9 cellular contexts compared by ENCODE assay signal in the genomic region with DNA sequence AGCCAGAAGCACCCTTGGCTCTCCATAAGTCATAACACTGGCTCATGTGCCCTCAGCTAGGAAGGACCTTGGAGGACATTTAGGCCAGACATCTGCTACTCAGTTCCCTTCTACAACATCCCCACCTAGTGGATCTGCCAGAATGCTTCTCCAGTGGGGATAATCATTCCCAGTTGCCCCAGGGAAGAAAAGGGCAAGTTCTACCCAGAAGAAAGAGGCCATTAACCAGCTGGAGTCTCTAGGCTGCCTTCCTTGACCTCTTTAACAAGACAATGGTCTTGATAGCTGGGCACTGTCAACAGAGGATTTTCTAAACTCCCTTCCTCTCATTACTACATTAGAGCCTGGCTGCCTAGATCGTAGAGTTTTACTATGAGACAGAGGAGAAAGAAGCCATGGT. TPM values are rescaled to one million over a fixed set of nuclear protein-coding genes. Genes with fewer than 3 reads are reported as not detected.
A peak's percentile ranks its signal among the peaks of the same experiment; 100 is the strongest.
DNase-seq lines count a peak whose midpoint lies in the region; ATAC-seq and TF ChIP-seq lines count a peak whose summit lies in the region.
"Had no signal": no experiment of that assay in that cellular context is flagged by ENCODE, and none has a peak within 500 bp of the region (broad histone marks: within the 10 kb centered on the region; RNA-seq: fewer than 3 reads in every experiment).

No MANE protein-coding gene starts in this region.

- peak; percentile 30 for TF ChIP-seq CTCF in BE2C (IDR thresholded peaks at IDR 0.05; ENCODE audit: low read depth, low read length)
- peak in 4 of 6 experiments; percentile 5 to 24 (median 20) for TF ChIP-seq CTCF in adrenal gland (IDR thresholded peaks at IDR 0.05)
- no peak for TF ChIP-seq CTCF in CD4-positive, alpha-beta T cell (IDR thresholded peaks at IDR 0.05)

- no peaks in the 10 kb centered on the region for H3K4me1 ChIP-seq in BE2C
- peaks cover 11% of the 10 kb centered on the region for H3K4me1 ChIP-seq in HUES48 (ENCODE audit: control insufficient read depth, insufficient read depth, low read length)
- no peaks in the 10 kb centered on the region for H3K4me1 ChIP-seq in adrenal gland (replicated peaks in 1 of 2)

- H3K4me3 Mint-ChIP-seq in CD4-positive, alpha-beta T cell = no peak overlapping the region
- H3K4me3 Mint-ChIP-seq: activated B cell treated with CpG ODN at 0.5 μM for 24 hours had no signal

- H3K27ac ChIP-seq in HUES48 (ENCODE audit: low read depth, low read length) = no peak overlapping the region
- no peak overlapping the region for H3K27ac ChIP-seq in adrenal gland
- no peak overlapping the region for H3K27ac ChIP-seq in CD4-positive, alpha-beta T cell (ENCODE audit: low read depth, low read length)

- H3K9me3 ChIP-seq in BE2C (no peaks in the 10 kb centered on the region), HUES48 (ENCODE audit: control insufficient read depth, insufficient read depth, low read length) (no peaks in the 10 kb centered on the region; the same call in 1 of the 2 replicates), adrenal gland (replicated peaks in 1 of 3) (no peaks in the 10 kb centered on the region)
- no peaks in the 10 kb centered on the region for H3K9me3 ChIP-seq in CD4-positive, alpha-beta T cell (ENCODE audit: control insufficient read depth, low read length)

- no peak overlapping the region for H3K27ac Mint-ChIP-seq in CD4-positive, alpha-beta T cell
- H3K27ac Mint-ChIP-seq: activated B cell treated with CpG ODN at 0.5 μM for 24 hours had no signal

- intact Hi-C loops in adrenal gland (cut with DNase I) = loop anchor here in 1 of 2 donors (5.0 kb wide), 1 partner anchor 501 kb away; no protein-coding TSS in a partner anchor
- intact Hi-C loops in CD4-positive, alpha-beta T cell (cut with DNase I, micrococcal nuclease) = loop anchor here in 1 of 2 experiments (10.0 kb wide), 1 partner anchor 156 kb away; no protein-coding TSS in a partner anchor

- H3K4me3 ChIP-seq in BE2C (ENCODE audit: low read depth, low read length) (no peak overlapping the region), HUES48 (ENCODE audit: low read depth, low read length) (0 out of 2 replicates have a peak overlapping the region, but pooled peaks have one; percentile 21), adrenal gland (no peak overlapping the region)

- no peaks in the 10 kb centered on the region for H3K36me3 ChIP-seq in BE2C
- no peaks in the 10 kb centered on the region for H3K36me3 ChIP-seq in HUES48 (ENCODE audit: control insufficient read depth, insufficient read depth, low read length)
- H3K36me3 ChIP-seq in adrenal gland (replicated peaks in 1 of 2) = no peaks in the 10 kb centered on the region

- CTCF ChIA-PET in CD4-positive, alpha-beta T cell (lab: Charles Lee) = no interaction called here

- H3K27me3 ChIP-seq in BE2C = no peaks in the 10 kb centered on the region
- no peaks in the 10 kb centered on the region; the same call in 1 of the 2 replicates for H3K27me3 ChIP-seq in HUES48 (ENCODE audit: control insufficient read depth, insufficient read depth, low read length)
- no peaks in the 10 kb centered on the region for H3K27me3 ChIP-seq in adrenal gland
- no peaks in the 10 kb centered on the region for H3K27me3 ChIP-seq in CD4-positive, alpha-beta T cell (ENCODE audit: control insufficient read depth, insufficient read depth, low read length)

- DNase-seq in BE2C = no peak
- no peak for DNase-seq in adrenal gland
- peak; percentile 15 for DNase-seq in inferior parietal cortex (ENCODE audit: extremely low spot score)
- no peak for DNase-seq in NCI-H345 treated with DMSO at 0.1 percent for 48 hours (lab: John Stamatoyannopoulos, UW; ENCODE audit: unreplicated experiment)
- no peak for DNase-seq in CD4-positive, alpha-beta T cell
- no peak for DNase-seq in DMS153 treated with DMSO at 0.1 percent for 48 hours (lab: John Stamatoyannopoulos, UW; ENCODE audit: unreplicated experiment)
- DNase-seq: activated B cell treated with CpG ODN at 0.5 μM for 24 hours had no signal

- no peak for ATAC-seq in GM21390 (IDR thresholded peaks at IDR 0.05; ENCODE audit: unreplicated experiment)
- no peak for ATAC-seq in CD4-positive, alpha-beta T cell (ENCODE audit: poor library complexity)

- H3K9me3 Mint-ChIP-seq in CD4-positive, alpha-beta T cell = no peaks in the 10 kb centered on the region

- no peaks in the 10 kb centered on the region for H3K27me3 Mint-ChIP-seq in CD4-positive, alpha-beta T cell

- H3K9ac ChIP-seq in HUES48 (ENCODE audit: low read depth, low read length) = no peak overlapping the region

- WGBS in adrenal gland, 4 donors = 43 to 66% (median 57%) methylated on average over 1 of the region's 1 CpG

- no peaks in the 10 kb centered on the region for H3K36me3 Mint-ChIP-seq in CD4-positive, alpha-beta T cell (ENCODE audit: low read depth)

- POLR2A ChIA-PET in CD4-positive, alpha-beta T cell (lab: Charles Lee) = no interaction called here

- H3K4me1 Mint-ChIP-seq in CD4-positive, alpha-beta T cell (ENCODE audit: low read depth) = no peaks in the 10 kb centered on the region
- H3K4me1 Mint-ChIP-seq: activated B cell treated with CpG ODN at 0.5 μM for 24 hours had no signal

- TF ChIP-seq POLR2A in adrenal gland (IDR thresholded peaks at IDR 0.05) = no peak

RNA-seq across cellular contexts. Expression of gene LGI2, which starts 42.0 kb away (rescaled TPM):
- polyA plus RNA-seq in BE2C (2012; ENCODE audit: insufficient read depth, insufficient read length, low read depth) = not detected
- 1 to 10 TPM in 7 of 8 donors, under 1 TPM in 1; 0.72 to 4.9 (median 2.8) TPM for total RNA-seq in adrenal gland
- 1 to 10 TPM in 1 of 3 donors, under 1 TPM in 2; 0.24 to 1.7 (median 0.44) TPM for polyA plus RNA-seq in adrenal gland
- not detected for total RNA-seq in CD4-positive, alpha-beta T cell
- total RNA-seq: activated B cell treated with CpG ODN at 0.5 μM for 24 hours had no signal
